In genomic region chr16:84821179-84821578, GRCh38 we compare ENCODE assay signal across 16 cellular contexts. TPM values are rescaled to one million over a fixed set of nuclear protein-coding genes. Genes with fewer than 3 reads are reported as not detected.
DNase-seq lines count a peak whose midpoint lies in the region; ATAC-seq and TF ChIP-seq lines count a peak whose summit lies in the region.
"Had no signal": no experiment of that assay in that cellular context is flagged by ENCODE, and none has a peak within 500 bp of the region (broad histone marks: within the 10 kb centered on the region; RNA-seq: fewer than 3 reads in every experiment).

No MANE protein-coding gene starts in this region.

- ATAC-seq in Right ventricle myocardium superior (ENCODE audit: poor library complexity) (no peak), left lung (no peak), sciatic nerve (peak; percentile 1), HG02938 (IDR thresholded peaks at IDR 0.05; ENCODE audit: unreplicated experiment) (no peak), HG03139 (IDR thresholded peaks at IDR 0.05; ENCODE audit: unreplicated experiment) (no peak)
- no peak for ATAC-seq in stimulated activated naive CD8-positive, alpha-beta T cell treated with anti-CD3 and anti-CD28 coated beads, Interleukin-15, amount 100 ng/mL, for 72 hours

- H3K27me3 ChIP-seq in right atrium auricular region, result no peaks in the 10 kb centered on the region
- peaks cover 0 to 40% of the 10 kb centered on the region in 2 donors for H3K27me3 ChIP-seq in left lung

- DNase-seq in right atrium auricular region (ENCODE audit: low spot score), result no peak
- no peak for DNase-seq in Right ventricle myocardium superior
- DNase-seq in left lung, result peak in 1 of 2 donors; percentile 40
- no peak for DNase-seq in sciatic nerve (ENCODE audit: low spot score)
- no peak for DNase-seq in activated CD4-positive, alpha-beta T cell treated with anti-CD3 and anti-CD28 coated beads for 48 hours
- DNase-seq in stimulated activated naive CD8-positive, alpha-beta T cell treated with anti-CD3 and anti-CD28 coated beads, Interleukin-15, amount 100 ng/mL, for 72 hours, result no peak
- DNase-seq: activated naive CD4-positive, alpha-beta T cell treated with anti-CD3 and anti-CD28 coated beads, Interleukin-2, amount 50 U/mL, for 16 hours; DMS153; head of caudate nucleus; Karpas-422; NCI-H1694 treated with DMSO at 0.1 percent for 48 hours; NCI-H82; SIG-M5 had no signal

- intact Hi-C loops in Right ventricle myocardium superior (cut with DNase I) (no loop called here), left lung (cut with DNase I) (no loop called here), sciatic nerve (cut with DNase I) (no loop called here)

- H3K9me3 ChIP-seq in right atrium auricular region (no peaks in the 10 kb centered on the region), left lung (no peaks in the 10 kb centered on the region)

- H3K4me3 Mint-ChIP-seq in stimulated activated naive CD8-positive, alpha-beta T cell treated with anti-CD3 and anti-CD28 coated beads, Interleukin-15, amount 100 ng/mL, for 72 hours, result no peak overlapping the region

- no peaks in the 10 kb centered on the region for H3K9me3 Mint-ChIP-seq in stimulated activated naive CD8-positive, alpha-beta T cell treated with anti-CD3 and anti-CD28 coated beads, Interleukin-15, amount 100 ng/mL, for 72 hours

- H3K4me1 ChIP-seq in right atrium auricular region (peaks cover 0 to 20% of the 10 kb centered on the region in 2 donors), left lung (peaks cover 0 to 61% of the 10 kb centered on the region in 2 donors)

- peaks cover 70% of the 10 kb centered on the region for H3K27me3 Mint-ChIP-seq in stimulated activated naive CD8-positive, alpha-beta T cell treated with anti-CD3 and anti-CD28 coated beads, Interleukin-15, amount 100 ng/mL, for 72 hours

- H3K4me1 Mint-ChIP-seq in stimulated activated naive CD8-positive, alpha-beta T cell treated with anti-CD3 and anti-CD28 coated beads, Interleukin-15, amount 100 ng/mL, for 72 hours, result peaks cover 17% of the 10 kb centered on the region

- H3K27ac Mint-ChIP-seq in stimulated activated naive CD8-positive, alpha-beta T cell treated with anti-CD3 and anti-CD28 coated beads, Interleukin-15, amount 100 ng/mL, for 72 hours, result no peak overlapping the region
- H3K27ac Mint-ChIP-seq: progenitor cell of endocrine pancreas had no signal

- H3K27ac ChIP-seq in right atrium auricular region (peak overlapping the region; percentile 76 to 85), left lung (peak overlapping the region in 1 of 2 donors; percentile 50)

- no peak for TF ChIP-seq CTCF in right atrium auricular region (IDR thresholded peaks at IDR 0.05)
- no peak for TF ChIP-seq CTCF in left lung (IDR thresholded peaks at IDR 0.05)

- H3K36me3 ChIP-seq in right atrium auricular region (no peaks in the 10 kb centered on the region), left lung (no peaks in the 10 kb centered on the region)

- H3K4me3 ChIP-seq in right atrium auricular region (peak overlapping the region; percentile 46 to 67), left lung (peak overlapping the region; percentile 32 to 51)

RNA-seq across cellular contexts. Expression of gene CRISPLD2, which starts 1.4 kb away (rescaled TPM):
- 10 to 100 TPM; 58.4 to 76.4 TPM for total RNA-seq in right atrium auricular region
- 23.5 TPM for total RNA-seq in Right ventricle myocardium superior
- 100 to 1,000 TPM in 1 of 2 donors, 10 to 100 TPM in 1; 86.6 to 106 TPM for total RNA-seq in left lung
- 118 TPM for total RNA-seq in sciatic nerve
